28 cellular contexts compared by ENCODE assay signal in the genomic region with DNA sequence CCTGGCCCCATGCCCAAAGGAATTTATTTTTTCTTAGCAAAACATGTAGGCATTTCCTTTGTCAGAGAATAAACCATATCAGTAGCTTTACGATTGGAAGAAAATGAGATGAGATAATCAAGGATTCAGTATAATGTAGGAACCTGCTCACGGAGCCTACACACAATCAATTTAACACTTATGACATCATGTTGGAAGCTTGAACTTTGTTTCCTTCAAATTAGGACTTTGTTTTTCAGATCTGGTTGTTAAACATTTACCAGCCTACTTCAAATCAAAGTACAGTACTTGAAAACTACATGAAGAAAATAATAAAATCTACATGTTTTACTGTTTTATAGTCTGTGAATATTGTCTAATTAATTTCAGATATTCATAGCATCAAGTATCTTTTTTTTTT.
"Had no signal": no experiment of that assay in that cellular context is flagged by ENCODE, and none has a peak within 500 bp of the region (broad histone marks: within the 10 kb centered on the region; RNA-seq: fewer than 3 reads in every experiment).

No MANE protein-coding gene starts in this region.

- H3K4me3 ChIP-seq: pancreas, prostate gland, smooth muscle cell, spleen, thoracic aorta, thyroid gland, tibial nerve, upper lobe of left lung, vagina had no signal

- H3K27ac ChIP-seq: neutrophil, pancreas, prostate gland, spleen, thoracic aorta, thyroid gland, tibial nerve, upper lobe of left lung, vagina had no signal

- H3K9me3 ChIP-seq: neutrophil, pancreas, prostate gland, thoracic aorta, thyroid gland, tibial nerve, vagina had no signal

- ATAC-seq: naive thymus-derived CD8-positive, alpha-beta T cell; natural killer cell treated with Interleukin-12 subunit alpha and Interleukin-12 subunit beta and Interleukin-15 and Interleukin-18, amount 100 ng/mL, for 72 hours; pancreas; right cardiac atrium; sciatic nerve; stimulated activated memory B cell treated with anti-CD40 and anti-IgM and Interleukin-4, amounts not matched to agents 10 μg/mL and 1 μg/mL and 100 μg/mL, for 72 hours; stimulated activated naive CD8-positive, alpha-beta T cell treated with anti-CD3 and anti-CD28 coated beads, Interleukin-15, amount 100 ng/mL, for 72 hours; stimulated activated naive CD8-positive, alpha-beta T cell treated with anti-CD3 and anti-CD28 coated beads, Interleukin-15, Interleukin-2, amounts not matched to agents 100 U/mL and 50 U/mL, for 24 hours had no signal

- FAIRE-seq: pancreas, urothelium cell line had no signal

- H3K4me2 ChIP-seq: smooth muscle cell had no signal

- DNase-seq: naive B cell; naive thymus-derived CD8-positive, alpha-beta T cell; nephron progenitor cell; nucleus accumbens; pancreas; right cardiac atrium; spleen; stimulated activated CD4-positive, alpha-beta T cell treated with anti-CD3 and anti-CD28 coated beads, Interleukin-12 subunit alpha, Interleukin-12 subunit beta, amount 100 ng/mL, for 4 hours; stimulated activated CD4-positive, alpha-beta T cell treated with anti-CD3 and anti-CD28 coated beads, Interleukin-1b, Interleukin-23, amount 100 ng/mL, for 48 hours; stimulated activated CD4-positive, alpha-beta T cell treated with anti-CD3 and anti-CD28 coated beads, Interleukin-4, amount 100 ng/mL, for 1 hour; stimulated activated CD4-positive, alpha-beta T cell treated with anti-CD3 and anti-CD28 coated beads, Interleukin-4, amount 100 ng/mL, for 4 hours; stimulated activated CD8-positive, alpha-beta memory T cell treated with anti-CD3 and anti-CD28 coated beads, Interleukin-4, amount 100 ng/mL, for 48 hours; stimulated activated naive CD4-positive, alpha-beta T cell; stimulated activated naive CD8-positive, alpha-beta T cell treated with anti-CD3 and anti-CD28 coated beads, Interleukin-15, amount 100 ng/mL, for 72 hours; stimulated activated naive CD8-positive, alpha-beta T cell treated with anti-CD3 and anti-CD28 coated beads, Interleukin-15, Interleukin-2, amounts not matched to agents 100 U/mL and 50 U/mL, for 24 hours; thyroid gland; trophoblast cell had no signal

- H3K27me3 ChIP-seq: neutrophil, pancreas, spleen, thyroid gland, tibial nerve, upper lobe of left lung, vagina had no signal

- H3K36me3 ChIP-seq: neutrophil, pancreas, prostate gland, spleen, thoracic aorta, thyroid gland, tibial nerve, upper lobe of left lung, vagina had no signal

- H3K4me1 ChIP-seq: pancreas, prostate gland, spleen, thyroid gland, tibial nerve, upper lobe of left lung, vagina had no signal
